15 cellular contexts compared by ENCODE assay signal in the genomic region with DNA sequence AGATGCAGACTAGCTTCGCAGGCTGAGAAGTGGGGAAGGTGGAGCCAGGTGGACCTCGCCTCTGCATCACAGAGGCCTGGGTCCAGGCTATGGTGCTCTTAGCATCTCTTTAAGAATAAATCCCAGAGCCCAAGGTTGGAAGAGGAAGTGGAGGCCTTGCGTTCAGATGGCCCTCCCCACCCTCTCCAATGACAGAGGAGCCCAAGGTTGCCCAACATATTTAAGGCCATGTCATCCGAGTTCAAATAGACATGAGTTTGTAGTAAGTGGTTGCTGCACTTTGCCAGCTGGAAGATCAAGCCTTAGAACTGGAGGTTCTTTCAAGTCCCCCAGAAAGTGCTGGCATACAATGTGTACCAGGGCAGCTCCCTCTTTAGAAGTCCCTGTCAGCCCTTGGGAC. TPM values are rescaled to one million over a fixed set of nuclear protein-coding genes. Genes with fewer than 3 reads are reported as not detected.
DNase-seq lines count a peak whose midpoint lies in the region; ATAC-seq, FAIRE-seq and TF ChIP-seq lines count a peak whose summit lies in the region.
"Had no signal": no experiment of that assay in that cellular context is flagged by ENCODE, and none has a peak within 500 bp of the region (broad histone marks: within the 10 kb centered on the region; RNA-seq: fewer than 3 reads in every experiment).

No MANE protein-coding gene starts in this region.

- H3K4me3 Mint-ChIP-seq in CD14-positive monocyte: no peak overlapping the region
- H3K4me3 Mint-ChIP-seq in activated T-cell treated with anti-CD3 and anti-CD28 coated beads, Interleukin-2, amount 50 U/mL, for 24 hours: no peak overlapping the region
- H3K4me3 Mint-ChIP-seq: CD8-positive, alpha-beta T cell; GM23338 had no signal

- no peaks in the 10 kb centered on the region for H3K4me1 ChIP-seq in K562 (replicated peaks in 1 of 2; ENCODE audit: control insufficient read depth in 2 of 2, insufficient read depth in 2 of 2, low read length in 2 of 2)

- no peaks in the 10 kb centered on the region for H3K79me2 ChIP-seq in K562 (ENCODE audit: control insufficient read depth, insufficient read depth, low read length)

- no peak for TF ChIP-seq POLR2A in K562 (conservative IDR thresholded peaks at IDR 0.05)

- peak overlapping the region in 6 of 7 donors; percentile 43 to 92 (median 74) for H3K27ac Mint-ChIP-seq in CD14-positive monocyte
- H3K27ac Mint-ChIP-seq in activated T-cell treated with anti-CD3 and anti-CD28 coated beads, Interleukin-2, amount 50 U/mL, for 24 hours: no peak overlapping the region
- H3K27ac Mint-ChIP-seq: CD8-positive, alpha-beta T cell; GM23338 had no signal

- peaks cover 31 to 49% of the 10 kb centered on the region in 2 donors for H3K36me3 Mint-ChIP-seq in CD14-positive monocyte
- H3K36me3 Mint-ChIP-seq in activated T-cell treated with anti-CD3 and anti-CD28 coated beads, Interleukin-2, amount 50 U/mL, for 24 hours (ENCODE audit: low read depth): peaks cover 1% of the 10 kb centered on the region

- H3K27me3 Mint-ChIP-seq in CD14-positive monocyte (ENCODE audit: low read depth in 3 of 3): peaks cover 0 to 2% (median 1%) of the 10 kb centered on the region in 3 donors
- no peaks in the 10 kb centered on the region for H3K27me3 Mint-ChIP-seq in activated T-cell treated with anti-CD3 and anti-CD28 coated beads, Interleukin-2, amount 50 U/mL, for 24 hours

- H3K9me3 Mint-ChIP-seq in CD14-positive monocyte: no peaks in the 10 kb centered on the region
- no peaks in the 10 kb centered on the region for H3K9me3 Mint-ChIP-seq in activated T-cell treated with anti-CD3 and anti-CD28 coated beads, Interleukin-2, amount 50 U/mL, for 24 hours
- H3K9me3 Mint-ChIP-seq: CD8-positive, alpha-beta T cell; GM23338 had no signal

- no peak for TF ChIP-seq EP300 in K562 (IDR thresholded peaks at IDR 0.05; ENCODE audit: low read length)

- no peaks in the 10 kb centered on the region for H3K36me3 ChIP-seq in K562 (ENCODE audit: control insufficient read depth, insufficient read depth, low read length)

- WGBS in K562 (ENCODE audit: insufficient coverage, low coverage, missing lambda C conversion rate): 33% methylated on average over 4 of the region's 4 CpGs

- no peaks in the 10 kb centered on the region for H3K9me3 ChIP-seq in K562 (replicated peaks; ENCODE audit: control insufficient read depth, insufficient read depth, low read depth, low read length)
- H3K9me3 ChIP-seq: A549 had no signal

- H4K20me1 ChIP-seq in K562 (replicated peaks; ENCODE audit: control insufficient read depth, insufficient read depth, low read length): no peaks in the 10 kb centered on the region

- no peak overlapping the region for H3K4me3 ChIP-seq in K562
- H3K4me3 ChIP-seq: A549, GM23338, SK-N-MC had no signal

- TF ChIP-seq RAD21 in K562 (CRISPR knock-in tag; conservative IDR thresholded peaks at IDR 0.05 in 1 of 2, IDR thresholded peaks at IDR 0.05 in 1 of 2): no peak

- H2AFZ ChIP-seq in K562 (ENCODE audit: low read depth, low read length): no peak overlapping the region
- H2AFZ ChIP-seq: GM23338 had no signal

- intact Hi-C loops in CD14-positive monocyte (cut with micrococcal nuclease): loop anchor here in 1 of 2 donors (10.0 kb wide), 1 partner anchor 212 kb away; the partner anchor contains the start of gene LIF
- intact Hi-C loops in K562 (cut with micrococcal nuclease): no loop called here
- intact Hi-C loops in sciatic nerve (cut with DNase I): no loop called here

- H3K27me3 ChIP-seq in K562 (ENCODE audit: control insufficient read depth in 2 of 2, insufficient read depth in 2 of 2, low read length in 2 of 2): no peaks in the 10 kb centered on the region

- peaks cover 25% of the 10 kb centered on the region for H3K4me1 Mint-ChIP-seq in CD14-positive monocyte
- no peaks in the 10 kb centered on the region for H3K4me1 Mint-ChIP-seq in activated T-cell treated with anti-CD3 and anti-CD28 coated beads, Interleukin-2, amount 50 U/mL, for 24 hours (ENCODE audit: low read depth)

- H3K9ac ChIP-seq in K562 (ENCODE audit: insufficient read depth in 1 of 2, low read depth in 2 of 2, low read length in 2 of 2): no peak overlapping the region

- peak; percentile 72 for DNase-seq in CD14-positive monocyte (ENCODE audit: low spot score)
- peak; percentile 72 to 81 for DNase-seq in NOMO-1 (lab: John Stamatoyannopoulos, UW; ENCODE audit: unreplicated experiment in 2 of 2)
- DNase-seq in K562 (ENCODE audit: extremely low read depth in 1 of 4, low spot score in 3 of 4): no peak
- no peak for DNase-seq in sciatic nerve (ENCODE audit: low spot score)
- no peak for DNase-seq in activated T-cell treated with anti-CD3 and anti-CD28 coated beads, Interleukin-2, amount 50 U/mL, for 24 hours
- no peak for DNase-seq in HEK293T (ENCODE audit: extremely low spot score)
- DNase-seq: CD8-positive, alpha-beta T cell; NCI-H187 treated with DMSO at 0.1 percent for 48 hours; NCI-H446; NCI-H748 treated with DMSO at 0.1 percent for 48 hours had no signal

- CTCF ChIA-PET in K562 (lab: Yijun Ruan, JAX; ENCODE audit: low intra/inter-chr PET ratio) (no interaction called here), HEK293T (lab: Yijun Ruan, JAX) (no interaction called here)

- TF ChIP-seq CTCF in CD14-positive monocyte (IDR thresholded peaks at IDR 0.05) (no peak), K562 (IDR thresholded peaks at IDR 0.05 in 2 of 3, conservative IDR thresholded peaks at IDR 0.05 in 1 of 3; ENCODE audit: insufficient read depth in 2 of 3, low read depth in 1 of 3, low read length in 3 of 3) (no peak)

- ATAC-seq in K562: no peak
- ATAC-seq in sciatic nerve: peak; percentile 26
- ATAC-seq in esophagus mucosa: no peak
- ATAC-seq: A549; CD8-positive, alpha-beta T cell had no signal

- BruUV-seq in K562 (replicated peaks; lab: Mats Ljungman, UMichigan): no TSS peak

- in situ Hi-C loops in K562 (cut with MboI): no loop called here

- no peak for FAIRE-seq in K562 (lab: Jason Lieb, UNC)
- FAIRE-seq: A549 had no signal

- no peaks in the 10 kb centered on the region for H3K9me1 ChIP-seq in K562 (ENCODE audit: control insufficient read depth, insufficient read depth, low read length)

- POLR2A ChIA-PET in K562 (lab: Yijun Ruan, JAX) (interaction anchor here (0.7 to 1.6 kb wide), 2 partner anchors 10 to 16 kb away, joined by 3 read pairs; no protein-coding TSS in a partner anchor), HEK293T (lab: Yijun Ruan, JAX) (no interaction called here)

- no peak overlapping the region for H3K4me2 ChIP-seq in K562 (ENCODE audit: insufficient read depth, low read length)
- H3K4me2 ChIP-seq: A549, GM23338 had no signal

- H3K27ac ChIP-seq in K562 (ENCODE audit: extremely low read depth, low read depth, low read length): no peak overlapping the region
- H3K27ac ChIP-seq: A549, SK-N-MC had no signal

TF ChIP-seq in K562, 482 proteins besides CTCF, POLR2A, EP300 and RAD21 (continues in another document):
- TF ChIP-seq SPI1 (IDR thresholded peaks at IDR 0.05; ENCODE audit: borderline replicate concordance, low read depth, low read length): peak; percentile 64; the same call in 1 of the 2 replicates

TF ChIP-seq in HEK293T, 16 proteins besides CTCF, POLR2A, EP300 and RAD21:
- no peak for TF ChIP-seq CTBP1 (IDR thresholded peaks at IDR 0.05; ENCODE audit: borderline replicate concordance)
- TF ChIP-seq, protein P1, sequence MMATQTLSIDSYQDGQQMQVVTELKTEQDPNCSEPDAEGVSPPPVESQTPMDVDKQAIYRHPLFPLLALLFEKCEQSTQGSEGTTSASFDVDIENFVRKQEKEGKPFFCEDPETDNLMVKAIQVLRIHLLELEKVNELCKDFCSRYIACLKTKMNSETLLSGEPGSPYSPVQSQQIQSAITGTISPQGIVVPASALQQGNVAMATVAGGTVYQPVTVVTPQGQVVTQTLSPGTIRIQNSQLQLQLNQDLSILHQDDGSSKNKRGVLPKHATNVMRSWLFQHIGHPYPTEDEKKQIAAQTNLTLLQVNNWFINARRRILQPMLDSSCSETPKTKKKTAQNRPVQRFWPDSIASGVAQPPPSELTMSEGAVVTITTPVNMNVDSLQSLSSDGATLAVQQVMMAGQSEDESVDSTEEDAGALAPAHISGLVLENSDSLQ (IDR thresholded peaks at IDR 0.05): no peak
- no peak for TF ChIP-seq FOXA1 (IDR thresholded peaks at IDR 0.05)
- no peak for TF ChIP-seq FOXM1 (IDR thresholded peaks at IDR 0.05; ENCODE audit: borderline replicate concordance)
- TF ChIP-seq L3MBTL2 (conservative IDR thresholded peaks at IDR 0.05): no peak
- TF ChIP-seq ELF4 (IDR thresholded peaks at IDR 0.05): no peak
- TF ChIP-seq SUZ12 (IDR thresholded peaks at IDR 0.05): no peak
- no peak for TF ChIP-seq ZNF384 (IDR thresholded peaks at IDR 0.05)
- TF ChIP-seq LEF1 (IDR thresholded peaks at IDR 0.05; ENCODE audit: borderline replicate concordance): no peak
- TF ChIP-seq SP1 (IDR thresholded peaks at IDR 0.05): no peak
- no peak for TF ChIP-seq NFRKB (IDR thresholded peaks at IDR 0.05)
- TF ChIP-seq FOXK2 (IDR thresholded peaks at IDR 0.05): no peak
- no peak for TF ChIP-seq HDGF (IDR thresholded peaks at IDR 0.05; ENCODE audit: borderline replicate concordance)

RNA-seq across cellular contexts. Expression of gene HORMAD2, which starts 47.1 kb away (rescaled TPM):
- not detected for polyA plus RNA-seq in CD14-positive monocyte
- not detected in 2 replicates for total RNA-seq in K562 (2011; cell fraction: chromatin; rRNA removed; ENCODE audit: low replicate concordance)
- not detected in 2 replicates for total RNA-seq in K562 (2011; cell fraction: nucleolus; rRNA removed)
- not detected in 2 replicates for total RNA-seq in K562 (2011; cell fraction: nucleoplasm; rRNA removed)
- not detected in 2 replicates for total RNA-seq in K562 (2014; rRNA removed)
- total RNA-seq in K562 (2014; rRNA removed; fragmentation: Illumina TruSeq; extraction: Trizol): not detected in 2 replicates
- total RNA-seq in K562 (2015; rRNA removed; fragmentation: Illumina TruSeq; extraction: Trizol): not detected in 2 replicates
- not detected in 2 replicates for total RNA-seq in K562 (2021)
- polyA plus RNA-seq in K562 (2011; rRNA removed): not detected in 2 replicates
- not detected in 2 replicates for polyA plus RNA-seq in K562 (2011; cell fraction: cytosol; rRNA removed)
- not detected in 2 replicates for polyA plus RNA-seq in K562 (2011; cell fraction: nucleus; rRNA removed)
- polyA plus RNA-seq in K562 (2012): not detected in 2 replicates
- not detected in 2 replicates for polyA plus RNA-seq in K562 (2014; fragmentation: Illumina TruSeq; extraction: Trizol)
- polyA plus RNA-seq in K562 (2014; fragmentation: Nextera tagmentation; extraction: Ambion mirVana): not detected
- not detected in 2 replicates for polyA plus RNA-seq in K562 (2014; rRNA removed)
- not detected in 2 replicates for polyA minus RNA-seq in K562 (2011; rRNA and poly(A)+ RNA removed)
- not detected in 2 replicates for polyA minus RNA-seq in K562 (2011; cell fraction: cytosol; rRNA and poly(A)+ RNA removed)
- not detected in 2 replicates for polyA minus RNA-seq in K562 (2011; cell fraction: nucleus; rRNA and poly(A)+ RNA removed)
- total RNA-seq in sciatic nerve: not detected
- not detected for total RNA-seq in esophagus mucosa
- total RNA-seq: CD8-positive, alpha-beta T cell; Daoy; GM23338 had no signal
- polyA plus RNA-seq: A549 had no signal

Comparison
In these comparisons a context has a peak if more than half of its experiments do, and no peak if none do; other contexts are left out.
1. DNase-seq: peak in CD14-positive monocyte (single experiment) and NOMO-1 (2 of 2); none in K562 (0 of 4), sciatic nerve (single experiment), activated T-cell treated with anti-CD3 and anti-CD28 coated beads, Interleukin-2, amount 50 U/mL, for 24 hours (single experiment) and HEK293T (single experiment).